ENCODE assay signal across 1 cellular context in genomic region chr9:131482343-131483006, GRCh38.
TF ChIP-seq lines count a peak whose summit lies in the region.

No MANE protein-coding gene starts in this region.

TF ChIP-seq in K562, 482 proteins besides CTCF, POLR2A, EP300 and RAD21:
- TF ChIP-seq POLR2G (IDR thresholded peaks at IDR 0.05; ENCODE audit: low read depth, low read length) (0 out of 2 replicates have a peak, but pooled peaks have one; percentile 28), HES1 (IDR thresholded peaks at IDR 0.05; ENCODE audit: low read depth) (no peak)
